In genomic region chr19:6713773-6714692, GRCh38 we compare ENCODE assay signal across 1 cellular context.
TF ChIP-seq lines count a peak whose summit lies in the region.

No MANE protein-coding gene starts in this region.

TF ChIP-seq in HepG2, 621 proteins besides CTCF, POLR2A, EP300 and RAD21 (continues in another document):
- TF ChIP-seq GLI4 (CRISPR knock-in tag; IDR thresholded peaks at IDR 0.05; ENCODE audit: borderline replicate concordance) (no peak), RBFOX2 (IDR thresholded peaks at IDR 0.05; ENCODE audit: low read depth, low read length) (peak; percentile 58; the same call in 1 of the 2 replicates), AGO2 (optimal IDR thresholded peaks at IDR 0.05; ENCODE audit: low read depth, low read length) (peak; percentile 96), TFDP2 (CRISPR knock-in tag; IDR thresholded peaks at IDR 0.05) (no peak), ZSCAN22 (CRISPR knock-in tag; IDR thresholded peaks at IDR 0.05) (peak; percentile 30), GMEB1 (CRISPR knock-in tag; IDR thresholded peaks at IDR 0.05; ENCODE audit: borderline replicate concordance) (no peak), AGO1 (IDR thresholded peaks at IDR 0.05; ENCODE audit: low read depth, low read length, poor library complexity, severe bottlenecking) (peak; percentile 49), ZNF121 (CRISPR knock-in tag; IDR thresholded peaks at IDR 0.05) (no peak), LRRFIP1 (CRISPR knock-in tag; conservative IDR thresholded peaks at IDR 0.05) (no peak), HNRNPL (IDR thresholded peaks at IDR 0.05; ENCODE audit: low read depth, low read length) (peak; percentile 22; the same call in 1 of the 2 replicates), ZNF749 (CRISPR knock-in tag; IDR thresholded peaks at IDR 0.05; ENCODE audit: borderline replicate concordance) (peak; percentile 45; the same call in 1 of the 2 replicates), NFKB2 (CRISPR knock-in tag; IDR thresholded peaks at IDR 0.05; ENCODE audit: borderline replicate concordance) (peak; percentile 61; the same call in 1 of the 2 replicates), STAG1 (CRISPR knock-in tag; IDR thresholded peaks at IDR 0.05) (no peak), ZNF501 (CRISPR knock-in tag; IDR thresholded peaks at IDR 0.05) (0 out of 2 replicates have a peak, but pooled peaks have one; percentile 22), ZNF672 (CRISPR knock-in tag; IDR thresholded peaks at IDR 0.05) (0 out of 2 replicates have a peak, but pooled peaks have one; percentile 45), ZEB1 (IDR thresholded peaks at IDR 0.05; ENCODE audit: insufficient replicate concordance, low read depth) (peak; percentile 91), NONO (IDR thresholded peaks at IDR 0.05) (no peak), NONO (CRISPR knock-in tag; conservative IDR thresholded peaks at IDR 0.05) (peak; percentile 46; the same call in 1 of the 2 replicates), HOXA7 (CRISPR knock-in tag; IDR thresholded peaks at IDR 0.05) (no peak), ZNF7 (CRISPR knock-in tag; IDR thresholded peaks at IDR 0.05) (no peak), STAT6 (CRISPR knock-in tag; IDR thresholded peaks at IDR 0.05; ENCODE audit: borderline replicate concordance) (no peak), FOSL1 (CRISPR knock-in tag; IDR thresholded peaks at IDR 0.05; ENCODE audit: borderline replicate concordance) (no peak), PRMT3 (CRISPR knock-in tag; IDR thresholded peaks at IDR 0.05; ENCODE audit: borderline replicate concordance, low read depth) (0 out of 2 replicates have a peak, but pooled peaks have one; percentile 44), ZNF589 (CRISPR knock-in tag; conservative IDR thresholded peaks at IDR 0.05) (0 out of 2 replicates have a peak, but pooled peaks have one; percentile 11), HCFC1 (IDR thresholded peaks at IDR 0.05; ENCODE audit: low read depth, low read length) (no peak), HBP1 (CRISPR knock-in tag; IDR thresholded peaks at IDR 0.05; ENCODE audit: low read depth) (no peak), CCDC6 (CRISPR knock-in tag; IDR thresholded peaks at IDR 0.05) (peak; percentile 74; the same call in 1 of the 2 replicates), SP5 (CRISPR knock-in tag; IDR thresholded peaks at IDR 0.05; ENCODE audit: borderline replicate concordance, low read depth) (no peak), BCL6 (CRISPR knock-in tag; IDR thresholded peaks at IDR 0.05) (no peak), POLR2AphosphoS2 (IDR thresholded peaks at IDR 0.05; ENCODE audit: low read depth, low read length) (0 out of 2 replicates have a peak, but pooled peaks have one; percentile 31), ZNF746 (CRISPR knock-in tag; IDR thresholded peaks at IDR 0.05) (0 out of 2 replicates have a peak, but pooled peaks have one; percentile 37), ZNF263 (CRISPR knock-in tag; IDR thresholded peaks at IDR 0.05) (no peak), POLR2G (IDR thresholded peaks at IDR 0.05; ENCODE audit: low read depth, low read length) (peak; percentile 85), REPIN1 (CRISPR knock-in tag; IDR thresholded peaks at IDR 0.05; ENCODE audit: borderline replicate concordance, low read depth) (peak; percentile 16; the same call in 1 of the 2 replicates), ISL2 (CRISPR knock-in tag; IDR thresholded peaks at IDR 0.05) (peak; percentile 24; the same call in 1 of the 2 replicates), IKZF1 (IDR thresholded peaks at IDR 0.05) (no peak), KMT2A (CRISPR knock-in tag; IDR thresholded peaks at IDR 0.05) (no peak), ZNF878 (CRISPR knock-in tag; IDR thresholded peaks at IDR 0.05) (0 out of 2 replicates have a peak, but pooled peaks have one; percentile 35), SSRP1 (CRISPR knock-in tag; IDR thresholded peaks at IDR 0.05) (peak; percentile 49; the same call in 1 of the 2 replicates), NRL (CRISPR knock-in tag; IDR thresholded peaks at IDR 0.05; ENCODE audit: borderline replicate concordance) (peak; percentile 78; the same call in 1 of the 2 replicates), ZC3H4 (CRISPR knock-in tag; IDR thresholded peaks at IDR 0.05; ENCODE audit: borderline replicate concordance) (0 out of 2 replicates have a peak, but pooled peaks have one; percentile 12), SRY (CRISPR knock-in tag; IDR thresholded peaks at IDR 0.05) (0 out of 2 replicates have a peak, but pooled peaks have one; percentile 37), ZNF687 (CRISPR knock-in tag; IDR thresholded peaks at IDR 0.05) (peak; percentile 41), ZNF709 (CRISPR knock-in tag; IDR thresholded peaks at IDR 0.05) (no peak), ZFP91 (CRISPR knock-in tag; IDR thresholded peaks at IDR 0.05; ENCODE audit: borderline replicate concordance) (0 out of 2 replicates have a peak, but pooled peaks have one; percentile 7), RFXAP (CRISPR knock-in tag; IDR thresholded peaks at IDR 0.05; ENCODE audit: borderline replicate concordance) (no peak), ZNF724P (CRISPR knock-in tag; IDR thresholded peaks at IDR 0.05; ENCODE audit: borderline replicate concordance) (0 out of 2 replicates have a peak, but pooled peaks have one; percentile 35), NFIC (IDR thresholded peaks at IDR 0.05; ENCODE audit: low read length) (0 out of 2 replicates have a peak, but pooled peaks have one; percentile 31), RBM22 (optimal IDR thresholded peaks at IDR 0.05; ENCODE audit: low read length) (peak; percentile 93), ZNF891 (CRISPR knock-in tag; IDR thresholded peaks at IDR 0.05) (peak; percentile 61; the same call in 1 of the 2 replicates), ARNT2 (CRISPR knock-in tag; IDR thresholded peaks at IDR 0.05; ENCODE audit: low read depth) (peak; percentile 41; the same call in 1 of the 2 replicates), BORCS8-MEF2B (CRISPR knock-in tag; IDR thresholded peaks at IDR 0.05) (0 out of 2 replicates have a peak, but pooled peaks have one; percentile 34), MXD3 (CRISPR knock-in tag; IDR thresholded peaks at IDR 0.05) (no peak)
